In the genomic region with DNA sequence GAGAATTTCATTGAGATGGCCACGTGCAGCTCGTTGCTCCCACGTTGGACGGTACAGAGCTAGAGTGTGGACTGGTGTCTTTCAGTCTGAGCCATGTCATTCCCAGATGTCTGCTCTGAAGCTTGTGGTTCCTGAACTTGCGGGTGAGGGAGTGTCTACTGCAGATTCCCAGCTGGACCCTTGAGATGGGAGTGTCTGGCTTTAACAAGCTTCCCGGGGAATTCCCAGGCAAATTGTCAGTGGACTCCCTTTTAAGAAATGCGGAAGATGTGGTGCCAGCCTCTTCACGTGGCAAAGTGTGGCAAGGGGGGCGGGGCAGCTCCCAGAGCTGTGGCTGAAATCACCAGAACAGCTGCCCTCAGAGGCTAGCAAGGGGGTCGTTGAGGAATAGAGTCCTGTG, we compare ENCODE assay signal across 1 cellular context.
TF ChIP-seq lines count a peak whose summit lies in the region.

No MANE protein-coding gene starts in this region.

TF ChIP-seq in SK-N-SH, 30 proteins besides CTCF, POLR2A, EP300 and RAD21 (continued from another document):
- TF ChIP-seq, protein P1, sequence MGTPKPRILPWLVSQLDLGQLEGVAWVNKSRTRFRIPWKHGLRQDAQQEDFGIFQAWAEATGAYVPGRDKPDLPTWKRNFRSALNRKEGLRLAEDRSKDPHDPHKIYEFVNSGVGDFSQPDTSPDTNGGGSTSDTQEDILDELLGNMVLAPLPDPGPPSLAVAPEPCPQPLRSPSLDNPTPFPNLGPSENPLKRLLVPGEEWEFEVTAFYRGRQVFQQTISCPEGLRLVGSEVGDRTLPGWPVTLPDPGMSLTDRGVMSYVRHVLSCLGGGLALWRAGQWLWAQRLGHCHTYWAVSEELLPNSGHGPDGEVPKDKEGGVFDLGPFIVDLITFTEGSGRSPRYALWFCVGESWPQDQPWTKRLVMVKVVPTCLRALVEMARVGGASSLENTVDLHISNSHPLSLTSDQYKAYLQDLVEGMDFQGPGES (IDR thresholded peaks at IDR 0.05; ENCODE audit: low read depth, low read length): no peak
